Comparison of ENCODE assay signal across 10 cellular contexts in genomic region chr18:9066817-9067306, GRCh38. TPM values are rescaled to one million over a fixed set of nuclear protein-coding genes. Genes with fewer than 3 reads are reported as not detected.
DNase-seq lines count a peak whose midpoint lies in the region; ATAC-seq and TF ChIP-seq lines count a peak whose summit lies in the region.
"Had no signal": no experiment of that assay in that cellular context is flagged by ENCODE, and none has a peak within 500 bp of the region (broad histone marks: within the 10 kb centered on the region; RNA-seq: fewer than 3 reads in every experiment).

No MANE protein-coding gene starts in this region.

- no peaks in the 10 kb centered on the region for H3K79me2 ChIP-seq in mammary epithelial cell (ENCODE audit: insufficient read depth, low read length)

- H3K36me3 Mint-ChIP-seq in MCF 10A (ENCODE audit: insufficient read depth, unreplicated experiment) (no peaks in the 10 kb centered on the region), mesothelial cell of epicardium (no peaks in the 10 kb centered on the region)
- H3K36me3 Mint-ChIP-seq: CD4-positive, CD25-positive, alpha-beta regulatory T cell had no signal

- DNase-seq in mammary epithelial cell (peak; percentile 15), MCF 10A (ENCODE audit: unreplicated experiment) (no peak), midbrain (lab: John Stamatoyannopoulos, UW) (no peak), AG08396 (ENCODE audit: low spot score) (no peak), mesothelial cell of epicardium (ENCODE audit: low spot score in 2 of 2, unreplicated experiment in 2 of 2) (no peak)
- no peak for DNase-seq in activated CD8-positive, alpha-beta memory T cell treated with anti-CD3 and anti-CD28 coated beads for 24 hours
- DNase-seq: occipital lobe had no signal

- ATAC-seq in HG02571 (IDR thresholded peaks at IDR 0.05; ENCODE audit: unreplicated experiment), result peak; percentile 56
- peak; percentile 67 for ATAC-seq in HG03521 (IDR thresholded peaks at IDR 0.05; ENCODE audit: unreplicated experiment)

- H3K27ac Mint-ChIP-seq in MCF 10A (ENCODE audit: low read depth, unreplicated experiment), result no peak overlapping the region
- H3K27ac Mint-ChIP-seq in mesothelial cell of epicardium, result no peak overlapping the region
- H3K27ac Mint-ChIP-seq: CD4-positive, CD25-positive, alpha-beta regulatory T cell had no signal

- H2AFZ ChIP-seq in mammary epithelial cell (ENCODE audit: low read depth, low read length), result no peak overlapping the region

- CTCF ChIA-PET in mammary epithelial cell (lab: Charles Lee; ENCODE audit: low non-redundant PET) (interaction anchor here (0.6 kb wide), 1 partner anchor 161 kb away, joined by 3 read pairs; no protein-coding TSS in a partner anchor), MCF 10A (lab: Yijun Ruan, JAX) (no interaction called here)

- dilution Hi-C loops in mammary epithelial cell (cut with HindIII; ENCODE audit: low sequenced_read_pairs), result loop anchor here (5.0 kb wide), 1 partner anchor 90 kb away; no protein-coding TSS in a partner anchor

- H3K4me1 Mint-ChIP-seq in MCF 10A (ENCODE audit: insufficient read depth, unreplicated experiment) (peaks cover 7% of the 10 kb centered on the region), mesothelial cell of epicardium (no peaks in the 10 kb centered on the region)

- POLR2A ChIA-PET in MCF 10A (lab: Yijun Ruan, JAX), result interaction anchor here (1.9 kb wide), 1 partner anchor 10 kb away, joined by 4 read pairs; no protein-coding TSS in a partner anchor

- H3K4me3 ChIP-seq in mammary epithelial cell (replicated peaks in 1 of 3; ENCODE audit: insufficient read depth in 1 of 3, low read depth in 2 of 3, low read length in 3 of 3), result no peak overlapping the region

- H3K36me3 ChIP-seq in mammary epithelial cell (ENCODE audit: insufficient read depth, low read length), result no peaks in the 10 kb centered on the region

- no peak overlapping the region for H3K4me2 ChIP-seq in mammary epithelial cell (ENCODE audit: insufficient read depth, low read depth, low read length)

- no peaks in the 10 kb centered on the region for H3K9me3 ChIP-seq in mammary epithelial cell (replicated peaks; ENCODE audit: insufficient read depth, low read length)

- H3K4me3 Mint-ChIP-seq in MCF 10A (ENCODE audit: unreplicated experiment), result no peak overlapping the region
- H3K4me3 Mint-ChIP-seq in mesothelial cell of epicardium, result no peak overlapping the region
- H3K4me3 Mint-ChIP-seq: CD4-positive, CD25-positive, alpha-beta regulatory T cell had no signal

- BruUV-seq in mammary epithelial cell (replicated peaks; lab: Mats Ljungman, UMichigan) (no TSS peak), MCF 10A (replicated peaks; lab: Mats Ljungman, UMichigan) (no TSS peak)

- intact Hi-C loops in mammary epithelial cell (cut with micrococcal nuclease) (no loop called here), MCF 10A (cut with micrococcal nuclease) (no loop called here)

- H3K9me3 Mint-ChIP-seq in MCF 10A (ENCODE audit: unreplicated experiment), result no peaks in the 10 kb centered on the region
- H3K9me3 Mint-ChIP-seq in mesothelial cell of epicardium, result no peaks in the 10 kb centered on the region

- H3K27me3 ChIP-seq in mammary epithelial cell (ENCODE audit: insufficient read depth, low read length), result no peaks in the 10 kb centered on the region

- H3K27ac ChIP-seq in mammary epithelial cell (ENCODE audit: insufficient read depth, low read depth, low read length), result no peak overlapping the region

- in situ Hi-C loops in mammary epithelial cell (cut with MboI; ENCODE audit: low sequenced_read_pairs in 2 of 2), result no loop called here

- no peaks in the 10 kb centered on the region for H3K27me3 Mint-ChIP-seq in MCF 10A (ENCODE audit: insufficient read depth, unreplicated experiment)
- H3K27me3 Mint-ChIP-seq in mesothelial cell of epicardium (ENCODE audit: low read depth), result peaks cover 2% of the 10 kb centered on the region
- H3K27me3 Mint-ChIP-seq: CD4-positive, CD25-positive, alpha-beta regulatory T cell had no signal

- H3K4me1 ChIP-seq in mammary epithelial cell (ENCODE audit: insufficient read depth, low read length), result peaks cover 12% of the 10 kb centered on the region

- TF ChIP-seq CTCF in mammary epithelial cell (conservative IDR thresholded peaks at IDR 0.05 in 1 of 2, IDR thresholded peaks at IDR 0.05 in 1 of 2; ENCODE audit: extremely low read depth in 1 of 2, insufficient read depth in 1 of 2, low read depth in 1 of 2, low read length in 2 of 2) (no peak), MCF 10A (IDR thresholded peaks at IDR 0.05; ENCODE audit: unreplicated experiment) (no peak), mesothelial cell of epicardium (IDR thresholded peaks at IDR 0.05; ENCODE audit: unreplicated experiment) (no peak)

- WGBS in mammary epithelial cell (ENCODE audit: low coverage, missing lambda C conversion rate), result 97% methylated on average over 5 of the region's 5 CpGs

- no peaks in the 10 kb centered on the region for H4K20me1 ChIP-seq in mammary epithelial cell (ENCODE audit: insufficient read depth, low read length)

- H3K9ac ChIP-seq in mammary epithelial cell (ENCODE audit: insufficient read depth, low read length), result no peak overlapping the region

RNA-seq across cellular contexts. Expression of gene NDUFV2, which starts 35.6 kb away (rescaled TPM):
- total RNA-seq in mammary epithelial cell (100 to 1,000 TPM in 1 of 2 donors, 10 to 100 TPM in 1; 69.2 to 142 TPM), MCF 10A (2022) (192 and 202 TPM in 2 replicates), mesothelial cell of epicardium (99.9 to 114 TPM (median 106 TPM) in 3 replicates)
- 98.3 TPM for polyA plus RNA-seq in mammary epithelial cell
- polyA minus RNA-seq in mammary epithelial cell, result 40.6 TPM
